In the genomic region with DNA sequence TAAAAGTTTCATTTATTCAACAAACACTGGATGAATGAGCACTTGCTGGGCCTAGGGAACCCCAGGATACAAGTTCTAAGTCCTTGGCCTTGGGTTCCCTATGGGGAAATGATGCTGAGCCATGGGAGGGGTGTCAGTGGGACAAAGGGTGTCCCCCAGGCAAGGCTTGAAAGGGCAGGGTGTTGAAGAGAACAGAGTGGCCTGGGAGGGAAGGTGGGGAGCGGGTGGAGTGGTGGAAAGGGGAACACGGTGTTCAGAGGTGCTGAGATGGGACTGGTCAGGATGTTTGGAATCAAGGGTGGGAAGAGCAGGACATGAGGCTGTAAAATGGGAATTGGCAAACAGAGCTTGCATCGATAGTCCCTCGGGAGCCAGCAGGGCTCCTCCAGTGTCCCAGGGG, we compare ENCODE assay signal across 29 cellular contexts.
DNase-seq lines count a peak whose midpoint lies in the region; ATAC-seq and TF ChIP-seq lines count a peak whose summit lies in the region.
"Had no signal": no experiment of that assay in that cellular context is flagged by ENCODE, and none has a peak within 500 bp of the region (broad histone marks: within the 10 kb centered on the region; RNA-seq: fewer than 3 reads in every experiment).

No MANE protein-coding gene starts in this region.

- no peak for TF ChIP-seq POLR2A in vagina (IDR thresholded peaks at IDR 0.05)

- H3K9me3 Mint-ChIP-seq in type B pancreatic cell (no peaks in the 10 kb centered on the region), Calu3 (ENCODE audit: low read depth, unreplicated experiment) (no peaks in the 10 kb centered on the region)
- H3K9me3 Mint-ChIP-seq: activated B cell treated with CpG ODN at 0.5 μM for 24 hours; activated CD4-positive, alpha-beta T cell treated with anti-CD3 and anti-CD28 coated beads, Interleukin-2, amount 10 ng/mL, durations not matched to agents 7 days and 5 days; activated naive CD4-positive, alpha-beta T cell treated with anti-CD3 and anti-CD28 coated beads, Interleukin-2, amount 50 U/mL, for 72 hours; CD4-positive, CD25-positive, alpha-beta regulatory T cell had no signal

- H3K36me3 Mint-ChIP-seq in type B pancreatic cell (no peaks in the 10 kb centered on the region), Calu3 (ENCODE audit: insufficient read depth, unreplicated experiment) (peaks cover 11% of the 10 kb centered on the region)
- H3K36me3 Mint-ChIP-seq: activated naive CD4-positive, alpha-beta T cell treated with anti-CD3 and anti-CD28 coated beads, Interleukin-2, amount 50 U/mL, for 72 hours; CD4-positive, CD25-positive, alpha-beta regulatory T cell had no signal

- H3K36me3 ChIP-seq in left ventricle myocardium inferior: no peaks in the 10 kb centered on the region
- no peaks in the 10 kb centered on the region for H3K36me3 ChIP-seq in psoas muscle (ENCODE audit: insufficient read depth in 1 of 2, low read depth in 1 of 2)
- no peaks in the 10 kb centered on the region for H3K36me3 ChIP-seq in vagina
- H3K36me3 ChIP-seq: lower lobe of right lung, ovary, spleen, tibial nerve had no signal

- H3K4me3 Mint-ChIP-seq in type B pancreatic cell: no peak overlapping the region
- no peak overlapping the region for H3K4me3 Mint-ChIP-seq in Calu3 (ENCODE audit: low read depth, unreplicated experiment)
- H3K4me3 Mint-ChIP-seq: activated B cell treated with CpG ODN at 0.5 μM for 24 hours; activated CD4-positive, alpha-beta T cell treated with anti-CD3 and anti-CD28 coated beads, Interleukin-2, amount 10 ng/mL, durations not matched to agents 7 days and 5 days; CD4-positive, CD25-positive, alpha-beta regulatory T cell had no signal

- H3K4me1 ChIP-seq in left ventricle myocardium inferior (peaks cover 85% of the 10 kb centered on the region), psoas muscle (peaks cover 51% of the 10 kb centered on the region), vagina (peaks cover 36% of the 10 kb centered on the region)

- BruUV-seq in Calu3 (replicated peaks; lab: Mats Ljungman, UMichigan): no TSS peak

- H3K4me1 Mint-ChIP-seq in type B pancreatic cell (ENCODE audit: unreplicated experiment) (peaks cover 28% of the 10 kb centered on the region), Calu3 (ENCODE audit: low read depth, unreplicated experiment) (peaks cover 10% of the 10 kb centered on the region)
- H3K4me1 Mint-ChIP-seq: activated CD4-positive, alpha-beta T cell treated with anti-CD3 and anti-CD28 coated beads, Interleukin-2, amount 10 ng/mL, durations not matched to agents 7 days and 5 days had no signal

- no peak for DNase-seq in Right ventricle myocardium inferior (ENCODE audit: missing footprints)
- DNase-seq in left cardiac atrium: no peak
- no peak for DNase-seq in left ventricle myocardium inferior
- no peak for DNase-seq in psoas muscle
- no peak for DNase-seq in vagina (ENCODE audit: extremely low spot score in 2 of 2)
- no peak for DNase-seq in type B pancreatic cell (ENCODE audit: extremely low spot score, unreplicated experiment)
- no peak for DNase-seq in Calu3
- DNase-seq: activated B cell treated with CpG ODN at 0.5 μM for 24 hours; activated CD4-positive, alpha-beta T cell treated with anti-CD3 and anti-CD28 coated beads, Interleukin-2, amount 10 ng/mL, durations not matched to agents 7 days and 5 days; activated effector memory CD4-positive, alpha-beta T cell treated with Interleukin-2 at 50 U/mL for 16 hours; amygdala; CD4-positive, CD25-positive, alpha-beta regulatory T cell; DMS79 treated with DMSO at 0.1 percent for 48 hours; effector CD8-positive, alpha-beta T cell; GDM1; lower lobe of right lung; NCI-H1048; NCI-H446 treated with DMSO at 0.1 percent for 48 hours; ovary; RPMI8226; spleen; stimulated activated CD4-positive, alpha-beta T cell treated with anti-CD3 and anti-CD28 coated beads, Interleukin-2, amount 100 ng/mL, for 24 hours; stimulated activated CD8-positive, alpha-beta memory T cell treated with anti-CD3 and anti-CD28 coated beads, Interleukin-4, amount 100 ng/mL, for 48 hours; T-helper 1 cell had no signal

- ATAC-seq in Right ventricle myocardium inferior: peak; percentile 30
- no peak for ATAC-seq in left cardiac atrium
- no peak for ATAC-seq in psoas muscle
- ATAC-seq in HG02970 (IDR thresholded peaks at IDR 0.05; ENCODE audit: low FRiP score, unreplicated experiment): no peak
- ATAC-seq: activated naive CD4-positive, alpha-beta T cell treated with anti-CD3 and anti-CD28 coated beads, Interleukin-2, amount 50 U/mL, for 72 hours; lower lobe of right lung had no signal

- intact Hi-C loops in Right ventricle myocardium inferior (cut with DNase I): no loop called here
- intact Hi-C loops in left cardiac atrium (cut with DNase I): no loop called here
- intact Hi-C loops in left ventricle myocardium inferior (cut with micrococcal nuclease): no loop called here
- intact Hi-C loops in psoas muscle (cut with DNase I): no loop called here
- intact Hi-C loops in vagina (cut with DNase I): no loop called here
- intact Hi-C loops in Calu3 (cut with micrococcal nuclease; ENCODE audit: unreplicated experiment): no loop called here

- H3K27me3 ChIP-seq in left ventricle myocardium inferior (ENCODE audit: low read depth) (no peaks in the 10 kb centered on the region), psoas muscle (ENCODE audit: insufficient read depth in 3 of 3, low read length in 2 of 3) (no peaks in the 10 kb centered on the region), vagina (no peaks in the 10 kb centered on the region)
- H3K27me3 ChIP-seq: ovary, spleen, tibial nerve had no signal

- TF ChIP-seq CTCF in left ventricle myocardium inferior (IDR thresholded peaks at IDR 0.05; ENCODE audit: borderline replicate concordance) (no peak), psoas muscle (IDR thresholded peaks at IDR 0.05) (no peak), vagina (IDR thresholded peaks at IDR 0.05) (no peak), type B pancreatic cell (conservative IDR thresholded peaks at IDR 0.05) (no peak), Calu3 (IDR thresholded peaks at IDR 0.05; ENCODE audit: unreplicated experiment) (no peak)

- H3K4me3 ChIP-seq in left ventricle myocardium inferior: no peak overlapping the region
- no peak overlapping the region for H3K4me3 ChIP-seq in psoas muscle
- no peak overlapping the region for H3K4me3 ChIP-seq in vagina
- H3K4me3 ChIP-seq: lower lobe of right lung, ovary, spleen, tibial nerve had no signal

- H3K27ac Mint-ChIP-seq in type B pancreatic cell (no peak overlapping the region), Calu3 (ENCODE audit: unreplicated experiment) (no peak overlapping the region)
- H3K27ac Mint-ChIP-seq: activated B cell treated with CpG ODN at 0.5 μM for 24 hours; activated CD4-positive, alpha-beta T cell treated with anti-CD3 and anti-CD28 coated beads, Interleukin-2, amount 10 ng/mL, durations not matched to agents 7 days and 5 days; activated naive CD4-positive, alpha-beta T cell treated with anti-CD3 and anti-CD28 coated beads, Interleukin-2, amount 50 U/mL, for 72 hours; CD4-positive, CD25-positive, alpha-beta regulatory T cell had no signal

- CTCF ChIA-PET in Calu3 (lab: Charles Lee): interaction anchor here (1.1 kb wide), 1 partner anchor 15 kb away, joined by 4 read pairs; no protein-coding TSS in a partner anchor

- 63 to 84% (median 66%) methylated on average over 4 of the region's 4 CpGs for WGBS in psoas muscle, 3 donors

- H3K27me3 Mint-ChIP-seq in type B pancreatic cell (no peaks in the 10 kb centered on the region), Calu3 (ENCODE audit: unreplicated experiment) (no peaks in the 10 kb centered on the region)
- H3K27me3 Mint-ChIP-seq: activated B cell treated with CpG ODN at 0.5 μM for 24 hours; activated CD4-positive, alpha-beta T cell treated with anti-CD3 and anti-CD28 coated beads, Interleukin-2, amount 10 ng/mL, durations not matched to agents 7 days and 5 days; CD4-positive, CD25-positive, alpha-beta regulatory T cell had no signal

- H3K27ac ChIP-seq in left ventricle myocardium inferior (replicated peaks): peak overlapping the region; percentile 94
- peak overlapping the region; percentile 43 for H3K27ac ChIP-seq in psoas muscle
- peak overlapping the region; percentile 7 for H3K27ac ChIP-seq in vagina
- H3K27ac ChIP-seq: 22Rv1, epithelial cell of prostate, lower lobe of right lung, ovary, spleen, tibial nerve had no signal

- H3K9me3 ChIP-seq in left ventricle myocardium inferior (replicated peaks) (no peaks in the 10 kb centered on the region), psoas muscle (no peaks in the 10 kb centered on the region), vagina (no peaks in the 10 kb centered on the region)
- H3K9me3 ChIP-seq: lower lobe of right lung, ovary, spleen, tibial nerve had no signal

Comparison
In these comparisons a context has a peak if more than half of its experiments do, and no peak if none do; other contexts are left out.
1. H3K27ac ChIP-seq: peak in every context shown above with its lines; median percentile 94 in left ventricle myocardium inferior; 43 in psoas muscle; 7 in vagina.